20 cellular contexts compared by ENCODE assay signal in the genomic region with DNA sequence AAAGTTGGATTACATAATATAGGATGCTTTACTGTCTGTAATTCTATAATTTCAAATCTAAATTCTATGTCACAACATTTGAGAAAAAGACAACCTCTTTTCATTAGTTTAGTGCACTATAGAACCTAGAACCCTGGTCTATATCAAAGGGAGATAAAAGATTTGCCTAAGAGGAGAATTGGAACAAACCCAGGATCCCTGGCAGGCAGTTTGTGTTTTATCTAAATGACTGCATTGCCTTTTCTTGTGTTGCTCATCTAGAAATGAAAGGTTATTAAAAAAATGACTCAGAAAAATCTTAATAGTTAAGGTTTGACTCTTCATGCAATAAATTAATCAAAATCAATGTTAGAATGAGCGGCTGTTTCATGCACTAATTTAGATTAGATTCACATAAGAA.
A peak's percentile ranks its signal among the peaks of the same experiment; 100 is the strongest.
DNase-seq lines count a peak whose midpoint lies in the region; ATAC-seq, FAIRE-seq and TF ChIP-seq lines count a peak whose summit lies in the region.
"Had no signal": no experiment of that assay in that cellular context is flagged by ENCODE, and none has a peak within 500 bp of the region (broad histone marks: within the 10 kb centered on the region; RNA-seq: fewer than 3 reads in every experiment).

No MANE protein-coding gene starts in this region.

- 60% methylated on average over 1 of the region's 1 CpG for WGBS in A549 (ENCODE audit: missing lambda C conversion rate)

- peak overlapping the region; percentile 47 to 74; a peak in 3 of 6 replicates for H3K27ac ChIP-seq in A549
- no peak overlapping the region for H3K27ac ChIP-seq in HEK293 (ENCODE audit: extremely low read depth, low read depth, low read length)
- H3K27ac ChIP-seq in effector memory CD4-positive, alpha-beta T cell (ENCODE audit: insufficient read depth, low read length, poor library complexity, severe bottlenecking), result no peak overlapping the region

- TF ChIP-seq POLR2A in A549 (IDR thresholded peaks at IDR 0.05; ENCODE audit: low read length) (no peak), erythroblast (IDR thresholded peaks at IDR 0.05; ENCODE audit: low read length) (no peak)

- in situ Hi-C loops in KBM-7 (cut with MboI; ENCODE audit: low pct_unique_long_range_greater_than_20kb, low sequenced_read_pairs), result no loop called here

- ATAC-seq in A549 (no peak), left colon (no peak), HG02973 (IDR thresholded peaks at IDR 0.05; ENCODE audit: unreplicated experiment) (no peak)
- ATAC-seq: Panc1, T-cell had no signal

- H3K4me3 ChIP-seq in A549 (no peak overlapping the region), HEK293 (ENCODE audit: low read depth, low read length) (no peak overlapping the region)
- no peak overlapping the region for H3K4me3 ChIP-seq in effector memory CD4-positive, alpha-beta T cell (ENCODE audit: insufficient read depth, low read depth, low read length, poor library complexity, severe bottlenecking)

- H3K36me3 ChIP-seq in HEK293 (ENCODE audit: control insufficient read depth in 2 of 2, insufficient read depth in 1 of 2, low read length in 2 of 2), result no peaks in the 10 kb centered on the region
- H3K36me3 ChIP-seq in effector memory CD4-positive, alpha-beta T cell (ENCODE audit: control insufficient read depth, insufficient read depth, low read length), result no peaks in the 10 kb centered on the region

- no peak for TF ChIP-seq RAD21 in A549 (conservative IDR thresholded peaks at IDR 0.05 in 1 of 2, IDR thresholded peaks at IDR 0.05 in 1 of 2)

- CTCF ChIA-PET in A549 (lab: Yijun Ruan, JAX) (no interaction called here), HEK293 (lab: Yijun Ruan, JAX) (no interaction called here)

- no peak for TF ChIP-seq CTCF in A549 (IDR thresholded peaks at IDR 0.05)
- TF ChIP-seq CTCF in HEK293 (tag by site-specific recombination; IDR thresholded peaks at IDR 0.05), result no peak

- H3K27me3 ChIP-seq in effector memory CD4-positive, alpha-beta T cell (replicated peaks; ENCODE audit: control insufficient read depth, insufficient read depth, low read length, poor library complexity, severe bottlenecking), result no peaks in the 10 kb centered on the region

- POLR2A ChIA-PET in A549 (lab: Yijun Ruan, JAX) (no interaction called here), HEK293 (lab: Yijun Ruan, JAX) (no interaction called here)

- no peak for TF ChIP-seq EP300 in A549 (IDR thresholded peaks at IDR 0.05)

- H3K4me2 ChIP-seq in A549, result peak overlapping the region; percentile 88

- intact Hi-C loops in left colon (cut with DNase I, micrococcal nuclease), result no loop called here

- peaks cover 48% of the 10 kb centered on the region for H3K4me1 ChIP-seq in A549
- no peaks in the 10 kb centered on the region for H3K4me1 ChIP-seq in HEK293 (ENCODE audit: control insufficient read depth, insufficient read depth, low read length)
- H3K4me1 ChIP-seq in effector memory CD4-positive, alpha-beta T cell (ENCODE audit: control insufficient read depth, insufficient read depth, low read length, poor library complexity, severe bottlenecking), result no peaks in the 10 kb centered on the region

- FAIRE-seq in A549 (lab: Jason Lieb, UNC), result no peak
- FAIRE-seq: GM12892, GM18507, H1 had no signal

- H3K9me3 ChIP-seq in A549 (no peaks in the 10 kb centered on the region), HEK293 (ENCODE audit: control insufficient read depth, insufficient read depth, low read depth, low read length) (no peaks in the 10 kb centered on the region)
- H3K9me3 ChIP-seq in effector memory CD4-positive, alpha-beta T cell (ENCODE audit: control insufficient read depth, low read length), result no peaks in the 10 kb centered on the region

- DNase-seq in A549 (ENCODE audit: low read depth in 1 of 2, low spot score in 1 of 2) (no peak), OCI-M1 (lab: John Stamatoyannopoulos, UW) (peak; percentile 30), erythroblast (lab: John Stamatoyannopoulos, UW) (peak; percentile 11 to 13), KBM-7 (no peak), left colon (no peak)
- DNase-seq in effector memory CD4-positive, alpha-beta T cell, result no peak
- DNase-seq: C1 segment of cervical spinal cord; CD8-positive, alpha-beta memory T cell; DMS53; KG1; NCI-H1436 treated with DMSO at 0.1 percent for 48 hours; NCI-H2081; NCI-H524; T-cell had no signal

TF ChIP-seq in A549, 52 proteins besides CTCF, POLR2A, EP300 and RAD21:
- TF ChIP-seq EHF (CRISPR knock-in tag; IDR thresholded peaks at IDR 0.05) (no peak), FOSB (CRISPR knock-in tag; IDR thresholded peaks at IDR 0.05) (no peak), CHD2 (IDR thresholded peaks at IDR 0.05; ENCODE audit: low read length, partially characterized antibody) (no peak), SREBF2 (IDR thresholded peaks at IDR 0.05) (no peak), RCOR1 (IDR thresholded peaks at IDR 0.05; ENCODE audit: low read depth, low read length) (no peak), FOXS1 (CRISPR knock-in tag; IDR thresholded peaks at IDR 0.05) (no peak), NR3C1 (IDR thresholded peaks at IDR 0.05) (no peak), KDM1A (IDR thresholded peaks at IDR 0.05; ENCODE audit: low read depth) (no peak), ZSCAN20 (CRISPR knock-in tag; IDR thresholded peaks at IDR 0.05) (no peak), ATOH8 (CRISPR knock-in tag; IDR thresholded peaks at IDR 0.05; ENCODE audit: low read depth) (no peak)
- TF ChIP-seq, protein P1, sequence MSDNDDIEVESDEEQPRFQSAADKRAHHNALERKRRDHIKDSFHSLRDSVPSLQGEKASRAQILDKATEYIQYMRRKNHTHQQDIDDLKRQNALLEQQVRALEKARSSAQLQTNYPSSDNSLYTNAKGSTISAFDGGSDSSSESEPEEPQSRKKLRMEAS (IDR thresholded peaks at IDR 0.05), result no peak
- TF ChIP-seq, protein P2, sequence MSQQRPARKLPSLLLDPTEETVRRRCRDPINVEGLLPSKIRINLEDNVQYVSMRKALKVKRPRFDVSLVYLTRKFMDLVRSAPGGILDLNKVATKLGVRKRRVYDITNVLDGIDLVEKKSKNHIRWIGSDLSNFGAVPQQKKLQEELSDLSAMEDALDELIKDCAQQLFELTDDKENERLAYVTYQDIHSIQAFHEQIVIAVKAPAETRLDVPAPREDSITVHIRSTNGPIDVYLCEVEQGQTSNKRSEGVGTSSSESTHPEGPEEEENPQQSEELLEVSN (IDR thresholded peaks at IDR 0.05; ENCODE audit: borderline replicate concordance, low read depth), result no peak
- TF ChIP-seq, protein P3, sequence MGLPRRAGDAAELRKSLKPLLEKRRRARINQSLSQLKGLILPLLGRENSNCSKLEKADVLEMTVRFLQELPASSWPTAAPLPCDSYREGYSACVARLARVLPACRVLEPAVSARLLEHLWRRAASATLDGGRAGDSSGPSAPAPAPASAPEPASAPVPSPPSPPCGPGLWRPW (IDR thresholded peaks at IDR 0.05), result no peak

TF ChIP-seq in HEK293, 187 proteins besides CTCF, POLR2A, EP300 and RAD21:
- no peak for TF ChIP-seq ZBTB8A (tag by site-specific recombination; IDR thresholded peaks at IDR 0.05)
- no peak for TF ChIP-seq ZNF214 (tag by site-specific recombination; IDR thresholded peaks at IDR 0.05; ENCODE audit: borderline replicate concordance)
- no peak for TF ChIP-seq ZEB2 (tag by site-specific recombination; IDR thresholded peaks at IDR 0.05)
- TF ChIP-seq FEZF1 (tag by site-specific recombination; IDR thresholded peaks at IDR 0.05), result peak; percentile 57
- TF ChIP-seq ZNF621 (tag by site-specific recombination; IDR thresholded peaks at IDR 0.05), result no peak
- no peak for TF ChIP-seq ZNF398 (tag by site-specific recombination; IDR thresholded peaks at IDR 0.05)
- no peak for TF ChIP-seq ZNF677 (tag by site-specific recombination; IDR thresholded peaks at IDR 0.05)

Comparison
In these comparisons a context has a peak if more than half of its experiments do, and no peak if none do; other contexts are left out.
1. DNase-seq: peak in OCI-M1 (single experiment) and erythroblast (2 of 2); none in A549 (0 of 2), effector memory CD4-positive, alpha-beta T cell (0 of 3), KBM-7 (single experiment) and left colon (0 of 2).
2. H3K27ac ChIP-seq: peak in A549 (2 of 2); none in HEK293 (single experiment) and effector memory CD4-positive, alpha-beta T cell (single experiment).